In the genomic region with DNA sequence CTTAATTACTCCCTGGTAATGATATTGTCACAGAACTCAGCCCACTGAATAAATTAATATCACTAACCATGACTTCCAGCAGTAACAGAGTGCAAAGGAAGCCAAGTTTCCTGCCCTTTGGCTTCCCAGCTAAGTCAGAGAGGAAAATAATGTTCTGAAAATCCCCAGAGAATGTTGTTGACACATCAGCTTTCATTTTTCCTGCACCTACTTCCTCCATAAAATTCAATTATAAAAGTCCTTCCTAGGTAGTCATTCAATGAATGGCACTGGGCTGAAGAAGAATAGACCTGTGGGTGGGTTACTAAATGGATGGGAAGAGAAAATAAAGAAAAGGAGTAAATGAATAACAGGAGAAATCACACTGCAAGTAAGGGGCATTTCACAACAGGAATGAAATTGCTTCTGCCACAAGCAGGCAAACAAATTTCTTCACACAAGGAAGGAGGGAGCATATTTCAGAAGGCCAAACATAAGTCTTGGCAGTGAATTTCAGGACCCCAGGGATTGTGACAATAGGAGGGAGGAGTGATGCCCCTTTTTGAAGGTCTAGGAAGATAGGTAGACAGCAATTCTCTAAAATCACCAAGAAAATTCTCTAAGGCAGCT, we compare ENCODE assay signal across 10 cellular contexts.
DNase-seq lines count a peak whose midpoint lies in the region; ATAC-seq and TF ChIP-seq lines count a peak whose summit lies in the region.
"Had no signal": no experiment of that assay in that cellular context is flagged by ENCODE, and none has a peak within 500 bp of the region (broad histone marks: within the 10 kb centered on the region; RNA-seq: fewer than 3 reads in every experiment).

No MANE protein-coding gene starts in this region.

- TF ChIP-seq POLR2A in NB4 (IDR thresholded peaks at IDR 0.05; ENCODE audit: extremely low read depth, insufficient read length) (no peak), transverse colon (IDR thresholded peaks at IDR 0.05) (peak; percentile 7)

- H3K36me3 Mint-ChIP-seq in endothelial cell (ENCODE audit: low read depth, unreplicated experiment) = no peaks in the 10 kb centered on the region

- no peak overlapping the region for H3K4me3 Mint-ChIP-seq in endothelial cell (ENCODE audit: unreplicated experiment)
- H3K4me3 Mint-ChIP-seq: stimulated activated naive CD8-positive, alpha-beta T cell treated with anti-CD3 and anti-CD28 coated beads, Interleukin-15, Interleukin-2, amounts not matched to agents 100 ng/mL and 50 ng/mL, for 24 hours had no signal

- in situ Hi-C loops in transverse colon (cut with MboI; ENCODE audit: low pct_ligation_motif_present in 1 of 4, low pct_unique_long_range_greater_than_20kb in 1 of 4, low sequenced_read_pairs in 3 of 4) = no loop called here

- peaks cover 22% of the 10 kb centered on the region for H3K4me1 Mint-ChIP-seq in endothelial cell (ENCODE audit: unreplicated experiment)

- H3K36me3 ChIP-seq in lower lobe of right lung (no peaks in the 10 kb centered on the region), transverse colon (no peaks in the 10 kb centered on the region)

- H3K27me3 Mint-ChIP-seq in endothelial cell (ENCODE audit: unreplicated experiment) = peaks cover 3% of the 10 kb centered on the region
- H3K27me3 Mint-ChIP-seq: stimulated activated naive CD8-positive, alpha-beta T cell treated with anti-CD3 and anti-CD28 coated beads, Interleukin-15, Interleukin-2, amounts not matched to agents 100 ng/mL and 50 ng/mL, for 24 hours had no signal

- H3K9me3 ChIP-seq in lower lobe of right lung (no peaks in the 10 kb centered on the region), transverse colon (no peaks in the 10 kb centered on the region)

- peak in 1 of 2 donors; percentile 27 for ATAC-seq in lower lobe of right lung

- H3K27ac ChIP-seq in lower lobe of right lung (peak overlapping the region; percentile 84), transverse colon (peak overlapping the region; percentile 83 to 92 (median 89))
- H3K27ac ChIP-seq: SK-N-MC had no signal

- intact Hi-C loops in lower lobe of right lung (cut with DNase I) = no loop called here
- intact Hi-C loops in transverse colon (cut with DNase I; ENCODE audit: low total_unique reads) = no loop called here

- TF ChIP-seq CTCF in NB4 (IDR thresholded peaks at IDR 0.05; ENCODE audit: low read depth, low read length) (no peak), endothelial cell (IDR thresholded peaks at IDR 0.05; ENCODE audit: unreplicated experiment) (no peak), lower lobe of right lung (IDR thresholded peaks at IDR 0.05) (no peak), transverse colon (IDR thresholded peaks at IDR 0.05) (no peak)

- no peaks in the 10 kb centered on the region for H3K27me3 ChIP-seq in lower lobe of right lung (ENCODE audit: low read depth)
- no peaks in the 10 kb centered on the region for H3K27me3 ChIP-seq in transverse colon

- H3K4me3 ChIP-seq in NB4 (ENCODE audit: low read depth, low read length) = no peak overlapping the region
- H3K4me3 ChIP-seq in lower lobe of right lung = peak overlapping the region; percentile 12
- no peak overlapping the region for H3K4me3 ChIP-seq in transverse colon
- H3K4me3 ChIP-seq: SK-N-MC had no signal

- peaks cover 28% of the 10 kb centered on the region for H3K4me1 ChIP-seq in lower lobe of right lung
- peaks cover 12 to 37% (median 23%) of the 10 kb centered on the region in 4 donors for H3K4me1 ChIP-seq in transverse colon

- peak; percentile 40 for DNase-seq in NB4 (ENCODE audit: low read depth)
- no peak for DNase-seq in endothelial cell (ENCODE audit: low spot score)
- no peak for DNase-seq in lower lobe of right lung
- no peak for DNase-seq in transverse colon
- DNase-seq in putamen (ENCODE audit: low spot score) = no peak
- DNase-seq in RPMI8226 = no peak
- DNase-seq in NCI-H1930 (lab: John Stamatoyannopoulos, UW) = no peak
- DNase-seq: NCI-H2171 had no signal

- H3K9me3 Mint-ChIP-seq in endothelial cell (ENCODE audit: unreplicated experiment) = no peaks in the 10 kb centered on the region
- H3K9me3 Mint-ChIP-seq: stimulated activated naive CD8-positive, alpha-beta T cell treated with anti-CD3 and anti-CD28 coated beads, Interleukin-15, Interleukin-2, amounts not matched to agents 100 ng/mL and 50 ng/mL, for 24 hours had no signal

- no peak for TF ChIP-seq EP300 in transverse colon (IDR thresholded peaks at IDR 0.05; ENCODE audit: low read depth)

- H3K27ac Mint-ChIP-seq in endothelial cell (ENCODE audit: unreplicated experiment) = peak overlapping the region; percentile 80
- H3K27ac Mint-ChIP-seq: stimulated activated naive CD8-positive, alpha-beta T cell treated with anti-CD3 and anti-CD28 coated beads, Interleukin-15, Interleukin-2, amounts not matched to agents 100 ng/mL and 50 ng/mL, for 24 hours had no signal
